Comparison of ENCODE assay signal across 1 cellular context in the genomic region with DNA sequence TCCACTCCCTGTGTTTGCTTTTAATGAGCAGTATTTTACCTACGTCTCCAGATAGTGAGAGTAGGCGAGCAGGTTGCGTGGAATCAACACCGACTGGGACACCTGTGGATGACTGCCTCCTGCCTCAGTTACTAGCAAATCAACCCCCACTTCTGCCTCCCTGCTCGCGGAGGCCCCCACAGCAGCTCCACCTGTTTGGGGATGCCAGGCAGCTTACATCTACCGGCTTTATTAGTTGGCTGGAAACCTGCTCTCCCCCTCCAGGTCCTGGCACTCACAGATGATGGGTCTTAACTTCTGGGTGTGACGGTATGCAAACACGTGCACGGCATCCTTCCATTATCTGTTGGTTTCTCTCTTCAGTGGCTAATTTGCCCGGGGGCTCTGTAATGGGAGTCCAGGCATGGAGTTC.
TF ChIP-seq lines count a peak whose summit lies in the region.

No MANE protein-coding gene starts in this region.

TF ChIP-seq in HepG2, 621 proteins besides CTCF, POLR2A, EP300 and RAD21 (continued from another document):
- TF ChIP-seq, protein P1, sequence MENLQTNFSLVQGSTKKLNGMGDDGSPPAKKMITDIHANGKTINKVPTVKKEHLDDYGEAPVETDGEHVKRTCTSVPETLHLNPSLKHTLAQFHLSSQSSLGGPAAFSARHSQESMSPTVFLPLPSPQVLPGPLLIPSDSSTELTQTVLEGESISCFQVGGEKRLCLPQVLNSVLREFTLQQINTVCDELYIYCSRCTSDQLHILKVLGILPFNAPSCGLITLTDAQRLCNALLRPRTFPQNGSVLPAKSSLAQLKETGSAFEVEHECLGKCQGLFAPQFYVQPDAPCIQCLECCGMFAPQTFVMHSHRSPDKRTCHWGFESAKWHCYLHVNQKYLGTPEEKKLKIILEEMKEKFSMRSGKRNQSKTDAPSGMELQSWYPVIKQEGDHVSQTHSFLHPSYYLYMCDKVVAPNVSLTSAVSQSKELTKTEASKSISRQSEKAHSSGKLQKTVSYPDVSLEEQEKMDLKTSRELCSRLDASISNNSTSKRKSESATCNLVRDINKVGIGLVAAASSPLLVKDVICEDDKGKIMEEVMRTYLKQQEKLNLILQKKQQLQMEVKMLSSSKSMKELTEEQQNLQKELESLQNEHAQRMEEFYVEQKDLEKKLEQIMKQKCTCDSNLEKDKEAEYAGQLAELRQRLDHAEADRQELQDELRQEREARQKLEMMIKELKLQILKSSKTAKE (CRISPR knock-in tag; IDR thresholded peaks at IDR 0.05; ENCODE audit: borderline replicate concordance) = no peak
- TF ChIP-seq PAX8 (CRISPR knock-in tag; IDR thresholded peaks at IDR 0.05; ENCODE audit: borderline replicate concordance) = no peak
- TF ChIP-seq KAT7 (CRISPR knock-in tag; IDR thresholded peaks at IDR 0.05; ENCODE audit: borderline replicate concordance) = no peak
- no peak for TF ChIP-seq RFXAP (CRISPR knock-in tag; IDR thresholded peaks at IDR 0.05; ENCODE audit: borderline replicate concordance)
- TF ChIP-seq ZNF383 (CRISPR knock-in tag; IDR thresholded peaks at IDR 0.05; ENCODE audit: borderline replicate concordance) = no peak
- TF ChIP-seq ZFP36 (IDR thresholded peaks at IDR 0.05; ENCODE audit: borderline replicate concordance, low read depth, low read length, partially characterized antibody) = no peak
- TF ChIP-seq, protein P2, sequence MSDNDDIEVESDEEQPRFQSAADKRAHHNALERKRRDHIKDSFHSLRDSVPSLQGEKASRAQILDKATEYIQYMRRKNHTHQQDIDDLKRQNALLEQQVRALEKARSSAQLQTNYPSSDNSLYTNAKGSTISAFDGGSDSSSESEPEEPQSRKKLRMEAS (IDR thresholded peaks at IDR 0.05) = 0 out of 2 replicates have a peak, but pooled peaks have one; percentile 16
- TF ChIP-seq ZBTB3 (CRISPR knock-in tag; IDR thresholded peaks at IDR 0.05; ENCODE audit: borderline replicate concordance, low read depth) = no peak
- TF ChIP-seq ZNF589 (CRISPR knock-in tag; conservative IDR thresholded peaks at IDR 0.05) = no peak
- TF ChIP-seq, protein P3, sequence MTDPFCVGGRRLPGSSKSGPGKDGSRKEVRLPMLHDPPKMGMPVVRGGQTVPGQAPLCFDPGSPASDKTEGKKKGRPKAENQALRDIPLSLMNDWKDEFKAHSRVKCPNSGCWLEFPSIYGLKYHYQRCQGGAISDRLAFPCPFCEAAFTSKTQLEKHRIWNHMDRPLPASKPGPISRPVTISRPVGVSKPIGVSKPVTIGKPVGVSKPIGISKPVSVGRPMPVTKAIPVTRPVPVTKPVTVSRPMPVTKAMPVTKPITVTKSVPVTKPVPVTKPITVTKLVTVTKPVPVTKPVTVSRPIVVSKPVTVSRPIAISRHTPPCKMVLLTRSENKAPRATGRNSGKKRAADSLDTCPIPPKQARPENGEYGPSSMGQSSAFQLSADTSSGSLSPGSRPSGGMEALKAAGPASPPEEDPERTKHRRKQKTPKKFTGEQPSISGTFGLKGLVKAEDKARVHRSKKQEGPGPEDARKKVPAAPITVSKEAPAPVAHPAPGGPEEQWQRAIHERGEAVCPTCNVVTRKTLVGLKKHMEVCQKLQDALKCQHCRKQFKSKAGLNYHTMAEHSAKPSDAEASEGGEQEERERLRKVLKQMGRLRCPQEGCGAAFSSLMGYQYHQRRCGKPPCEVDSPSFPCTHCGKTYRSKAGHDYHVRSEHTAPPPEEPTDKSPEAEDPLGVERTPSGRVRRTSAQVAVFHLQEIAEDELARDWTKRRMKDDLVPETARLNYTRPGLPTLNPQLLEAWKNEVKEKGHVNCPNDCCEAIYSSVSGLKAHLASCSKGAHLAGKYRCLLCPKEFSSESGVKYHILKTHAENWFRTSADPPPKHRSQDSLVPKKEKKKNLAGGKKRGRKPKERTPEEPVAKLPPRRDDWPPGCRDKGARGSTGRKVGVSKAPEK (CRISPR knock-in tag; IDR thresholded peaks at IDR 0.05; ENCODE audit: borderline replicate concordance) = 0 out of 2 replicates have a peak, but pooled peaks have one; percentile 27
- no peak for TF ChIP-seq CBX2 (IDR thresholded peaks at IDR 0.05; ENCODE audit: low read depth, low read length)
- 0 out of 2 replicates have a peak, but pooled peaks have one; percentile 3 for TF ChIP-seq CBX2 (CRISPR knock-in tag; IDR thresholded peaks at IDR 0.05; ENCODE audit: low read depth)
- no peak for TF ChIP-seq TARDBP (CRISPR knock-in tag; IDR thresholded peaks at IDR 0.05)
- no peak for TF ChIP-seq FOXO1 (CRISPR knock-in tag; IDR thresholded peaks at IDR 0.05)
- no peak for TF ChIP-seq U2AF1 (optimal IDR thresholded peaks at IDR 0.05; ENCODE audit: low read depth, low read length)
- no peak for TF ChIP-seq ZNF335 (CRISPR knock-in tag; IDR thresholded peaks at IDR 0.05)
- no peak for TF ChIP-seq DMAP1 (CRISPR knock-in tag; IDR thresholded peaks at IDR 0.05)
- no peak for TF ChIP-seq TSC22D2 (CRISPR knock-in tag; IDR thresholded peaks at IDR 0.05; ENCODE audit: borderline replicate concordance)
- TF ChIP-seq DNMT1 (CRISPR knock-in tag; IDR thresholded peaks at IDR 0.05) = no peak
- no peak for TF ChIP-seq GATAD2A (CRISPR knock-in tag; IDR thresholded peaks at IDR 0.05)
- TF ChIP-seq ZNF619 (CRISPR knock-in tag; IDR thresholded peaks at IDR 0.05) = no peak
- TF ChIP-seq, protein P4, sequence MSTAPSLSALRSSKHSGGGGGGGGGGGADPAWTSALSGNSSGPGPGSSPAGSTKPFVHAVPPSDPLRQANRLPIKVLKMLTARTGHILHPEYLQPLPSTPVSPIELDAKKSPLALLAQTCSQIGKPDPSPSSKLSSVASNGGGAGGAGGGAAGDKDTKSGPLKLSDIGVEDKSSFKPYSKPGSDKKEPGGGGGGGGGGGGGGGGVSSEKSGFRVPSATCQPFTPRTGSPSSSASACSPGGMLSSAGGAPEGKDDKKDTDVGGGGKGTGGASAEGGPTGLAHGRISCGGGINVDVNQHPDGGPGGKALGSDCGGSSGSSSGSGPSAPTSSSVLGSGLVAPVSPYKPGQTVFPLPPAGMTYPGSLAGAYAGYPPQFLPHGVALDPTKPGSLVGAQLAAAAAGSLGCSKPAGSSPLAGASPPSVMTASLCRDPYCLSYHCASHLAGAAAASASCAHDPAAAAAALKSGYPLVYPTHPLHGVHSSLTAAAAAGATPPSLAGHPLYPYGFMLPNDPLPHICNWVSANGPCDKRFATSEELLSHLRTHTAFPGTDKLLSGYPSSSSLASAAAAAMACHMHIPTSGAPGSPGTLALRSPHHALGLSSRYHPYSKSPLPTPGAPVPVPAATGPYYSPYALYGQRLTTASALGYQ (CRISPR knock-in tag; IDR thresholded peaks at IDR 0.05) = no peak
- TF ChIP-seq PITX1 (CRISPR knock-in tag; IDR thresholded peaks at IDR 0.05) = 0 out of 2 replicates have a peak, but pooled peaks have one; percentile 24
